ENCODE assay signal across 1 cellular context in genomic region chr2:170763232-170763631, GRCh38.
TF ChIP-seq lines count a peak whose summit lies in the region.

No MANE protein-coding gene starts in this region.

TF ChIP-seq in H1, 55 proteins besides CTCF, POLR2A, EP300 and RAD21:
- no peak for TF ChIP-seq SUZ12 (IDR thresholded peaks at IDR 0.05; ENCODE audit: low read length)
- no peak for TF ChIP-seq JUND (IDR thresholded peaks at IDR 0.05; ENCODE audit: low read length)
- TF ChIP-seq CEBPB (IDR thresholded peaks at IDR 0.05; ENCODE audit: low read depth, low read length): no peak
- TF ChIP-seq GTF2F1 (IDR thresholded peaks at IDR 0.05; ENCODE audit: borderline replicate concordance, low read depth, low read length): no peak
- TF ChIP-seq E2F6 (IDR thresholded peaks at IDR 0.05): no peak
- TF ChIP-seq NRF1 (IDR thresholded peaks at IDR 0.05; ENCODE audit: low read depth, low read length): no peak
- no peak for TF ChIP-seq CBX5 (IDR thresholded peaks at IDR 0.05; ENCODE audit: low read depth, low read length)
- no peak for TF ChIP-seq BRCA1 (IDR thresholded peaks at IDR 0.05; ENCODE audit: low read depth, low read length)
- no peak for TF ChIP-seq KDM4A (IDR thresholded peaks at IDR 0.05; ENCODE audit: low read depth, low read length, severe bottlenecking)
